Comparison of ENCODE assay signal across 1 cellular context in the genomic region with DNA sequence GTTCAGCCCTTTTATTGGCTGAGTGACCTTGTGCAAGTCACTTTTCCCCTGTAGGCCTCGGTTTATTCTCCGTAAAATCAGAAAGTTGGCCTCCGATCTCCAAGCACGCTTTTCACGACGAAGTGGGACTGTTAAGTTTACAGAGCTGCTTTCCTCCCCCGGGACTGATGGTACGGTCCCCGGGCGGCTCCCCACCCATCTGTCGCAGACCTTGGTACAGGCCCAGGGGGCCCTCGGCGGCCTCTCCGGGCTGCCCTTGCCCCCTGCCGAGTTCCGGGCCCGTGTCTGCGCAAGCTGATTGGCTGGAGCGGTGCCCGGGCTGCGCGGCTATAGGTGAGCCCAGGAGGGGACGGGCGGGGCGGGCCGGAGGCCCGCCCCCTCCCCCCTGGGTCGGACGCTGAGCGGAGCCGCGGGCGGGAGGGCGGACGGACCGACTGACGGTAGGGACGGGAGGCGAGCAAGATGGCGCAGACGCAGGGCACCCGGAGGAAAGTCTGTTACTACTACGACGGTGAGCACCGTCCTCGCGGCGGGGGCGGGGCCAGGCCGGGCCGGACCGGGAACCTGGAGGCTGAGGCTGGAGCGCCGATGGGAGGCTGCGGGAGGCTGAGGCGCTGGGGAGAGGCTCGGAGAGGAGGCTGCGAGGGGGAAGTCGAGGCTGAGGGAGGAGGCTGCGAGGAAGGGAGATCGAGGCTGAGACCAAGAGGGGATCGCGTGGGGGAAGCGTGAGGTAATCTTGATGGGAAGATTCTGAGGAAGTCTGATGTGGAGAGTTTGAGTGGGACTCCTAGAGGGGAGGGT.
TF ChIP-seq lines count a peak whose summit lies in the region.

A gene (plus strand): TSS at position 376 of the 801 bp plus-strand sequence. CDS start 87 bp downstream, at position 463.

TF ChIP-seq in HepG2, 621 proteins besides CTCF, POLR2A, EP300 and RAD21 (continued from another document and continues in another):
- TF ChIP-seq THAP11 (CRISPR knock-in tag; IDR thresholded peaks at IDR 0.05): peak; percentile 67
- no peak for TF ChIP-seq SP1 (IDR thresholded peaks at IDR 0.05)
- TF ChIP-seq SP1 (CRISPR knock-in tag; IDR thresholded peaks at IDR 0.05): peak; percentile 61
- TF ChIP-seq ZNF761 (CRISPR knock-in tag; conservative IDR thresholded peaks at IDR 0.05): no peak
- 0 out of 2 replicates have a peak, but pooled peaks have one; percentile 47 for TF ChIP-seq ZSCAN12 (CRISPR knock-in tag; IDR thresholded peaks at IDR 0.05)
- TF ChIP-seq, protein P1, sequence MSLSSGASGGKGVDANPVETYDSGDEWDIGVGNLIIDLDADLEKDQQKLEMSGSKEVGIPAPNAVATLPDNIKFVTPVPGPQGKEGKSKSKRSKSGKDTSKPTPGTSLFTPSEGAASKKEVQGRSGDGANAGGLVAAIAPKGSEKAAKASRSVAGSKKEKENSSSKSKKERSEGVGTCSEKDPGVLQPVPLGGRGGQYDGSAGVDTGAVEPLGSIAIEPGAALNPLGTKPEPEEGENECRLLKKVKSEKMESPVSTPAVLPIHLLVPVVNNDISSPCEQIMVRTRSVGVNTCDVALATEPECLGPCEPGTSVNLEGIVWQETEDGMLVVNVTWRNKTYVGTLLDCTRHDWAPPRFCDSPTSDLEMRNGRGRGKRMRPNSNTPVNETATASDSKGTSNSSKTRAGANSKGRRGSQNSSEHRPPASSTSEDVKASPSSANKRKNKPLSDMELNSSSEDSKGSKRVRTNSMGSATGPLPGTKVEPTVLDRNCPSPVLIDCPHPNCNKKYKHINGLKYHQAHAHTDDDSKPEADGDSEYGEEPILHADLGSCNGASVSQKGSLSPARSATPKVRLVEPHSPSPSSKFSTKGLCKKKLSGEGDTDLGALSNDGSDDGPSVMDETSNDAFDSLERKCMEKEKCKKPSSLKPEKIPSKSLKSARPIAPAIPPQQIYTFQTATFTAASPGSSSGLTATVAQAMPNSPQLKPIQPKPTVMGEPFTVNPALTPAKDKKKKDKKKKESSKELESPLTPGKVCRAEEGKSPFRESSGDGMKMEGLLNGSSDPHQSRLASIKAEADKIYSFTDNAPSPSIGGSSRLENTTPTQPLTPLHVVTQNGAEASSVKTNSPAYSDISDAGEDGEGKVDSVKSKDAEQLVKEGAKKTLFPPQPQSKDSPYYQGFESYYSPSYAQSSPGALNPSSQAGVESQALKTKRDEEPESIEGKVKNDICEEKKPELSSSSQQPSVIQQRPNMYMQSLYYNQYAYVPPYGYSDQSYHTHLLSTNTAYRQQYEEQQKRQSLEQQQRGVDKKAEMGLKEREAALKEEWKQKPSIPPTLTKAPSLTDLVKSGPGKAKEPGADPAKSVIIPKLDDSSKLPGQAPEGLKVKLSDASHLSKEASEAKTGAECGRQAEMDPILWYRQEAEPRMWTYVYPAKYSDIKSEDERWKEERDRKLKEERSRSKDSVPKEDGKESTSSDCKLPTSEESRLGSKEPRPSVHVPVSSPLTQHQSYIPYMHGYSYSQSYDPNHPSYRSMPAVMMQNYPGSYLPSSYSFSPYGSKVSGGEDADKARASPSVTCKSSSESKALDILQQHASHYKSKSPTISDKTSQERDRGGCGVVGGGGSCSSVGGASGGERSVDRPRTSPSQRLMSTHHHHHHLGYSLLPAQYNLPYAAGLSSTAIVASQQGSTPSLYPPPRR (CRISPR knock-in tag; IDR thresholded peaks at IDR 0.05; ENCODE audit: borderline replicate concordance): no peak
- no peak for TF ChIP-seq ZNF570 (CRISPR knock-in tag; IDR thresholded peaks at IDR 0.05; ENCODE audit: borderline replicate concordance)
- TF ChIP-seq ZNF737 (CRISPR knock-in tag; IDR thresholded peaks at IDR 0.05; ENCODE audit: borderline replicate concordance): no peak
- TF ChIP-seq HOXA5 (CRISPR knock-in tag; IDR thresholded peaks at IDR 0.05): peak; percentile 87
- TF ChIP-seq, protein P2, sequence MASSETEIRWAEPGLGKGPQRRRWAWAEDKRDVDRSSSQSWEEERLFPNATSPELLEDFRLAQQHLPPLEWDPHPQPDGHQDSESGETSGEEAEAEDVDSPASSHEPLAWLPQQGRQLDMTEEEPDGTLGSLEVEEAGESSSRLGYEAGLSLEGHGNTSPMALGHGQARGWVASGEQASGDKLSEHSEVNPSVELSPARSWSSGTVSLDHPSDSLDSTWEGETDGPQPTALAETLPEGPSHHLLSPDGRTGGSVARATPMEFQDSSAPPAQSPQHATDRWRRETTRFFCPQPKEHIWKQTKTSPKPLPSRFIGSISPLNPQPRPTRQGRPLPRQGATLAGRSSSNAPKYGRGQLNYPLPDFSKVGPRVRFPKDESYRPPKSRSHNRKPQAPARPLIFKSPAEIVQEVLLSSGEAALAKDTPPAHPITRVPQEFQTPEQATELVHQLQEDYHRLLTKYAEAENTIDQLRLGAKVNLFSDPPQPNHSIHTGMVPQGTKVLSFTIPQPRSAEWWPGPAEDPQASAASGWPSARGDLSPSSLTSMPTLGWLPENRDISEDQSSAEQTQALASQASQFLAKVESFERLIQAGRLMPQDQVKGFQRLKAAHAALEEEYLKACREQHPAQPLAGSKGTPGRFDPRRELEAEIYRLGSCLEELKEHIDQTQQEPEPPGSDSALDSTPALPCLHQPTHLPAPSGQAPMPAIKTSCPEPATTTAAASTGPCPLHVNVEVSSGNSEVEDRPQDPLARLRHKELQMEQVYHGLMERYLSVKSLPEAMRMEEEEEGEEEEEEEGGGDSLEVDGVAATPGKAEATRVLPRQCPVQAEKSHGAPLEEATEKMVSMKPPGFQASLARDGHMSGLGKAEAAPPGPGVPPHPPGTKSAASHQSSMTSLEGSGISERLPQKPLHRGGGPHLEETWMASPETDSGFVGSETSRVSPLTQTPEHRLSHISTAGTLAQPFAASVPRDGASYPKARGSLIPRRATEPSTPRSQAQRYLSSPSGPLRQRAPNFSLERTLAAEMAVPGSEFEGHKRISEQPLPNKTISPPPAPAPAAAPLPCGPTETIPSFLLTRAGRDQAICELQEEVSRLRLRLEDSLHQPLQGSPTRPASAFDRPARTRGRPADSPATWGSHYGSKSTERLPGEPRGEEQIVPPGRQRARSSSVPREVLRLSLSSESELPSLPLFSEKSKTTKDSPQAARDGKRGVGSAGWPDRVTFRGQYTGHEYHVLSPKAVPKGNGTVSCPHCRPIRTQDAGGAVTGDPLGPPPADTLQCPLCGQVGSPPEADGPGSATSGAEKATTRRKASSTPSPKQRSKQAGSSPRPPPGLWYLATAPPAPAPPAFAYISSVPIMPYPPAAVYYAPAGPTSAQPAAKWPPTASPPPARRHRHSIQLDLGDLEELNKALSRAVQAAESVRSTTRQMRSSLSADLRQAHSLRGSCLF (CRISPR knock-in tag; IDR thresholded peaks at IDR 0.05; ENCODE audit: borderline replicate concordance): no peak
- TF ChIP-seq PAX8 (CRISPR knock-in tag; IDR thresholded peaks at IDR 0.05; ENCODE audit: borderline replicate concordance): no peak
- TF ChIP-seq, protein P3, sequence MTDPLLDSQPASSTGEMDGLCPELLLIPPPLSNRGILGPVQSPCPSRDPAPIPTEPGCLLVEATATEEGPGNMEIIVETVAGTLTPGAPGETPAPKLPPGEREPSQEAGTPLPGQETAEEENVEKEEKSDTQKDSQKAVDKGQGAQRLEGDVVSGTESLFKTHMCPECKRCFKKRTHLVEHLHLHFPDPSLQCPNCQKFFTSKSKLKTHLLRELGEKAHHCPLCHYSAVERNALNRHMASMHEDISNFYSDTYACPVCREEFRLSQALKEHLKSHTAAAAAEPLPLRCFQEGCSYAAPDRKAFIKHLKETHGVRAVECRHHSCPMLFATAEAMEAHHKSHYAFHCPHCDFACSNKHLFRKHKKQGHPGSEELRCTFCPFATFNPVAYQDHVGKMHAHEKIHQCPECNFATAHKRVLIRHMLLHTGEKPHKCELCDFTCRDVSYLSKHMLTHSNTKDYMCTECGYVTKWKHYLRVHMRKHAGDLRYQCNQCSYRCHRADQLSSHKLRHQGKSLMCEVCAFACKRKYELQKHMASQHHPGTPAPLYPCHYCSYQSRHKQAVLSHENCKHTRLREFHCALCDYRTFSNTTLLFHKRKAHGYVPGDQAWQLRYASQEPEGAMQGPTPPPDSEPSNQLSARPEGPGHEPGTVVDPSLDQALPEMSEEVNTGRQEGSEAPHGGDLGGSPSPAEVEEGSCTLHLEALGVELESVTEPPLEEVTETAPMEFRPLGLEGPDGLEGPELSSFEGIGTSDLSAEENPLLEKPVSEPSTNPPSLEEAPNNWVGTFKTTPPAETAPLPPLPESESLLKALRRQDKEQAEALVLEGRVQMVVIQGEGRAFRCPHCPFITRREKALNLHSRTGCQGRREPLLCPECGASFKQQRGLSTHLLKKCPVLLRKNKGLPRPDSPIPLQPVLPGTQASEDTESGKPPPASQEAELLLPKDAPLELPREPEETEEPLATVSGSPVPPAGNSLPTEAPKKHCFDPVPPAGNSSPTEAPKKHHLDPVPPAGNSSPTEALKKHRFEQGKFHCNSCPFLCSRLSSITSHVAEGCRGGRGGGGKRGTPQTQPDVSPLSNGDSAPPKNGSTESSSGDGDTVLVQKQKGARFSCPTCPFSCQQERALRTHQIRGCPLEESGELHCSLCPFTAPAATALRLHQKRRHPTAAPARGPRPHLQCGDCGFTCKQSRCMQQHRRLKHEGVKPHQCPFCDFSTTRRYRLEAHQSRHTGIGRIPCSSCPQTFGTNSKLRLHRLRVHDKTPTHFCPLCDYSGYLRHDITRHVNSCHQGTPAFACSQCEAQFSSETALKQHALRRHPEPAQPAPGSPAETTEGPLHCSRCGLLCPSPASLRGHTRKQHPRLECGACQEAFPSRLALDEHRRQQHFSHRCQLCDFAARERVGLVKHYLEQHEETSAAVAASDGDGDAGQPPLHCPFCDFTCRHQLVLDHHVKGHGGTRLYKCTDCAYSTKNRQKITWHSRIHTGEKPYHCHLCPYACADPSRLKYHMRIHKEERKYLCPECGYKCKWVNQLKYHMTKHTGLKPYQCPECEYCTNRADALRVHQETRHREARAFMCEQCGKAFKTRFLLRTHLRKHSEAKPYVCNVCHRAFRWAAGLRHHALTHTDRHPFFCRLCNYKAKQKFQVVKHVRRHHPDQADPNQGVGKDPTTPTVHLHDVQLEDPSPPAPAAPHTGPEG (CRISPR knock-in tag; IDR thresholded peaks at IDR 0.05): no peak
- peak; percentile 31; the same call in 1 of the 2 replicates for TF ChIP-seq NCOR1 (IDR thresholded peaks at IDR 0.05; ENCODE audit: borderline replicate concordance, low read length)
- no peak; the same call in 1 of the 2 replicates for TF ChIP-seq ZNF331 (CRISPR knock-in tag; IDR thresholded peaks at IDR 0.05)
- TF ChIP-seq, protein P4, sequence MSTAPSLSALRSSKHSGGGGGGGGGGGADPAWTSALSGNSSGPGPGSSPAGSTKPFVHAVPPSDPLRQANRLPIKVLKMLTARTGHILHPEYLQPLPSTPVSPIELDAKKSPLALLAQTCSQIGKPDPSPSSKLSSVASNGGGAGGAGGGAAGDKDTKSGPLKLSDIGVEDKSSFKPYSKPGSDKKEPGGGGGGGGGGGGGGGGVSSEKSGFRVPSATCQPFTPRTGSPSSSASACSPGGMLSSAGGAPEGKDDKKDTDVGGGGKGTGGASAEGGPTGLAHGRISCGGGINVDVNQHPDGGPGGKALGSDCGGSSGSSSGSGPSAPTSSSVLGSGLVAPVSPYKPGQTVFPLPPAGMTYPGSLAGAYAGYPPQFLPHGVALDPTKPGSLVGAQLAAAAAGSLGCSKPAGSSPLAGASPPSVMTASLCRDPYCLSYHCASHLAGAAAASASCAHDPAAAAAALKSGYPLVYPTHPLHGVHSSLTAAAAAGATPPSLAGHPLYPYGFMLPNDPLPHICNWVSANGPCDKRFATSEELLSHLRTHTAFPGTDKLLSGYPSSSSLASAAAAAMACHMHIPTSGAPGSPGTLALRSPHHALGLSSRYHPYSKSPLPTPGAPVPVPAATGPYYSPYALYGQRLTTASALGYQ (CRISPR knock-in tag; IDR thresholded peaks at IDR 0.05): no peak
- TF ChIP-seq GABPA (IDR thresholded peaks at IDR 0.05; ENCODE audit: low read depth, low read length): peak; percentile 45
- peak; percentile 72 for TF ChIP-seq GABPA (CRISPR knock-in tag; IDR thresholded peaks at IDR 0.05; ENCODE audit: low read depth)
- 0 out of 2 replicates have a peak, but pooled peaks have one; percentile 50 for TF ChIP-seq ARID2 (CRISPR knock-in tag; IDR thresholded peaks at IDR 0.05; ENCODE audit: borderline replicate concordance)
- TF ChIP-seq, protein P5, sequence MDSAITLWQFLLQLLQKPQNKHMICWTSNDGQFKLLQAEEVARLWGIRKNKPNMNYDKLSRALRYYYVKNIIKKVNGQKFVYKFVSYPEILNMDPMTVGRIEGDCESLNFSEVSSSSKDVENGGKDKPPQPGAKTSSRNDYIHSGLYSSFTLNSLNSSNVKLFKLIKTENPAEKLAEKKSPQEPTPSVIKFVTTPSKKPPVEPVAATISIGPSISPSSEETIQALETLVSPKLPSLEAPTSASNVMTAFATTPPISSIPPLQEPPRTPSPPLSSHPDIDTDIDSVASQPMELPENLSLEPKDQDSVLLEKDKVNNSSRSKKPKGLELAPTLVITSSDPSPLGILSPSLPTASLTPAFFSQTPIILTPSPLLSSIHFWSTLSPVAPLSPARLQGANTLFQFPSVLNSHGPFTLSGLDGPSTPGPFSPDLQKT (CRISPR knock-in tag; IDR thresholded peaks at IDR 0.05; ENCODE audit: borderline replicate concordance): no peak
- TF ChIP-seq ZNF564 (CRISPR knock-in tag; IDR thresholded peaks at IDR 0.05): 0 out of 2 replicates have a peak, but pooled peaks have one; percentile 45
- peak; percentile 30; the same call in 1 of the 2 replicates for TF ChIP-seq SP140L (CRISPR knock-in tag; IDR thresholded peaks at IDR 0.05; ENCODE audit: borderline replicate concordance)
- TF ChIP-seq, protein P6, sequence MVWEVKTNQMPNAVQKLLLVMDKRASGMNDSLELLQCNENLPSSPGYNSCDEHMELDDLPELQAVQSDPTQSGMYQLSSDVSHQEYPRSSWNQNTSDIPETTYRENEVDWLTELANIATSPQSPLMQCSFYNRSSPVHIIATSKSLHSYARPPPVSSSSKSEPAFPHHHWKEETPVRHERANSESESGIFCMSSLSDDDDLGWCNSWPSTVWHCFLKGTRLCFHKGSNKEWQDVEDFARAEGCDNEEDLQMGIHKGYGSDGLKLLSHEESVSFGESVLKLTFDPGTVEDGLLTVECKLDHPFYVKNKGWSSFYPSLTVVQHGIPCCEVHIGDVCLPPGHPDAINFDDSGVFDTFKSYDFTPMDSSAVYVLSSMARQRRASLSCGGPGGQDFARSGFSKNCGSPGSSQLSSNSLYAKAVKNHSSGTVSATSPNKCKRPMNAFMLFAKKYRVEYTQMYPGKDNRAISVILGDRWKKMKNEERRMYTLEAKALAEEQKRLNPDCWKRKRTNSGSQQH (CRISPR knock-in tag; IDR thresholded peaks at IDR 0.05; ENCODE audit: low read depth): no peak
- no peak; the same call in 1 of the 2 replicates for TF ChIP-seq HCFC1 (IDR thresholded peaks at IDR 0.05; ENCODE audit: low read depth, low read length)
- TF ChIP-seq ZNF274 (CRISPR knock-in tag; IDR thresholded peaks at IDR 0.05): no peak
- peak; percentile 79 for TF ChIP-seq POLR2AphosphoS5 (IDR thresholded peaks at IDR 0.05; ENCODE audit: low read depth, low read length)
- no peak for TF ChIP-seq NCOA5 (CRISPR knock-in tag; IDR thresholded peaks at IDR 0.05)
- TF ChIP-seq ZNF354B (CRISPR knock-in tag; IDR thresholded peaks at IDR 0.05): no peak
- peak; percentile 21; the same call in 1 of the 2 replicates for TF ChIP-seq SAFB2 (CRISPR knock-in tag; IDR thresholded peaks at IDR 0.05; ENCODE audit: borderline replicate concordance, low read depth)
- no peak for TF ChIP-seq RARG (CRISPR knock-in tag; IDR thresholded peaks at IDR 0.05; ENCODE audit: low read depth)
- TF ChIP-seq KLF9 (CRISPR knock-in tag; IDR thresholded peaks at IDR 0.05; ENCODE audit: low read depth): no peak
- TF ChIP-seq, protein P7, sequence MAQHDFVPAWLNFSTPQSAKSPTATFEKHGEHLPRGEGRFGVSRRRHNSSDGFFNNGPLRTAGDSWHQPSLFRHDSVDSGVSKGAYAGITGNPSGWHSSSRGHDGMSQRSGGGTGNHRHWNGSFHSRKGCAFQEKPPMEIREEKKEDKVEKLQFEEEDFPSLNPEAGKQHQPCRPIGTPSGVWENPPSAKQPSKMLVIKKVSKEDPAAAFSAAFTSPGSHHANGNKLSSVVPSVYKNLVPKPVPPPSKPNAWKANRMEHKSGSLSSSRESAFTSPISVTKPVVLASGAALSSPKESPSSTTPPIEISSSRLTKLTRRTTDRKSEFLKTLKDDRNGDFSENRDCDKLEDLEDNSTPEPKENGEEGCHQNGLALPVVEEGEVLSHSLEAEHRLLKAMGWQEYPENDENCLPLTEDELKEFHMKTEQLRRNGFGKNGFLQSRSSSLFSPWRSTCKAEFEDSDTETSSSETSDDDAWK (CRISPR knock-in tag; IDR thresholded peaks at IDR 0.05): no peak
